ENCODE assay signal across 1 cellular context in genomic region chr15:76954744-76955143, GRCh38.
TF ChIP-seq lines count a peak whose summit lies in the region.

No MANE protein-coding gene starts in this region.

TF ChIP-seq in HEK293, 187 proteins besides CTCF, POLR2A, EP300 and RAD21 (continued from another document and continues in another):
- TF ChIP-seq, protein P1, sequence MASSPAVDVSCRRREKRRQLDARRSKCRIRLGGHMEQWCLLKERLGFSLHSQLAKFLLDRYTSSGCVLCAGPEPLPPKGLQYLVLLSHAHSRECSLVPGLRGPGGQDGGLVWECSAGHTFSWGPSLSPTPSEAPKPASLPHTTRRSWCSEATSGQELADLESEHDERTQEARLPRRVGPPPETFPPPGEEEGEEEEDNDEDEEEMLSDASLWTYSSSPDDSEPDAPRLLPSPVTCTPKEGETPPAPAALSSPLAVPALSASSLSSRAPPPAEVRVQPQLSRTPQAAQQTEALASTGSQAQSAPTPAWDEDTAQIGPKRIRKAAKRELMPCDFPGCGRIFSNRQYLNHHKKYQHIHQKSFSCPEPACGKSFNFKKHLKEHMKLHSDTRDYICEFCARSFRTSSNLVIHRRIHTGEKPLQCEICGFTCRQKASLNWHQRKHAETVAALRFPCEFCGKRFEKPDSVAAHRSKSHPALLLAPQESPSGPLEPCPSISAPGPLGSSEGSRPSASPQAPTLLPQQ (tag by site-specific recombination; IDR thresholded peaks at IDR 0.05) = 0 out of 2 replicates have a peak, but pooled peaks have one; percentile 18
- peak; percentile 60; the same call in 1 of the 2 replicates for TF ChIP-seq KLF10 (tag by site-specific recombination; IDR thresholded peaks at IDR 0.05)
- TF ChIP-seq FEZF1 (tag by site-specific recombination; IDR thresholded peaks at IDR 0.05) = peak; percentile 77
- TF ChIP-seq TSHZ1 (tag by site-specific recombination; IDR thresholded peaks at IDR 0.05; ENCODE audit: borderline replicate concordance) = peak; percentile 85
- peak; percentile 87 for TF ChIP-seq ZBTB21 (tag by site-specific recombination; IDR thresholded peaks at IDR 0.05)
- no peak for TF ChIP-seq ZNF555 (tag by site-specific recombination; conservative IDR thresholded peaks at IDR 0.05)
- TF ChIP-seq TRIM28 (IDR thresholded peaks at IDR 0.05; ENCODE audit: borderline replicate concordance, low read length) = peak; percentile 85
- TF ChIP-seq ZBTB17 (tag by site-specific recombination; IDR thresholded peaks at IDR 0.05) = peak; percentile 61
- no peak for TF ChIP-seq ZNF658 (tag by site-specific recombination; IDR thresholded peaks at IDR 0.05)
- TF ChIP-seq, protein P2, sequence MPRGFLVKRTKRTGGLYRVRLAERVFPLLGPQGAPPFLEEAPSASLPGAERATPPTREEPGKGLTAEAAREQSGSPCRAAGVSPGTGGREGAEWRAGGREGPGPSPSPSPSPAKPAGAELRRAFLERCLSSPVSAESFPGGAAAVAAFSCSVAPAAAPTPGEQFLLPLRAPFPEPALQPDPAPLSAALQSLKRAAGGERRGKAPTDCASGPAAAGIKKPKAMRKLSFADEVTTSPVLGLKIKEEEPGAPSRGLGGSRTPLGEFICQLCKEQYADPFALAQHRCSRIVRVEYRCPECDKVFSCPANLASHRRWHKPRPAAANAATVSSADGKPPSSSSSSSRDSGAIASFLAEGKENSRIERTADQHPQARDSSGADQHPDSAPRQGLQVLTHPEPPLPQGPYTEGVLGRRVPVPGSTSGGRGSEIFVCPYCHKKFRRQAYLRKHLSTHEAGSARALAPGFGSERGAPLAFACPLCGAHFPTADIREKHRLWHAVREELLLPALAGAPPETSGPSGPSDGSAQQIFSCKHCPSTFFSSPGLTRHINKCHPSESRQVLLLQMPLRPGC (tag by site-specific recombination; IDR thresholded peaks at IDR 0.05) = peak; percentile 87
- no peak for TF ChIP-seq IKZF3 (tag by site-specific recombination; IDR thresholded peaks at IDR 0.05)
- no peak for TF ChIP-seq MYNN (tag by site-specific recombination; IDR thresholded peaks at IDR 0.05; ENCODE audit: borderline replicate concordance)
- no peak for TF ChIP-seq ZNF138 (tag by site-specific recombination; IDR thresholded peaks at IDR 0.05; ENCODE audit: borderline replicate concordance)
- peak; percentile 44; the same call in 1 of the 2 replicates for TF ChIP-seq HIC1 (tag by site-specific recombination; IDR thresholded peaks at IDR 0.05)
- TF ChIP-seq GLIS1 (tag by site-specific recombination; IDR thresholded peaks at IDR 0.05) = peak; percentile 34
- TF ChIP-seq ZNF366 (tag by site-specific recombination; conservative IDR thresholded peaks at IDR 0.05) = peak; percentile 85
- TF ChIP-seq ZNF223 (tag by site-specific recombination; IDR thresholded peaks at IDR 0.05) = no peak
- TF ChIP-seq WT1 (tag by site-specific recombination; IDR thresholded peaks at IDR 0.05) = peak; percentile 94
- TF ChIP-seq ZNF843 (tag by site-specific recombination; IDR thresholded peaks at IDR 0.05) = peak; percentile 76
- TF ChIP-seq ZNF169 (tag by site-specific recombination; IDR thresholded peaks at IDR 0.05) = no peak
- TF ChIP-seq PBX3 (CRISPR knock-in tag; IDR thresholded peaks at IDR 0.05) = no peak
- TF ChIP-seq ZBTB49 (tag by site-specific recombination; IDR thresholded peaks at IDR 0.05; ENCODE audit: low read depth) = no peak
- TF ChIP-seq, protein P3, sequence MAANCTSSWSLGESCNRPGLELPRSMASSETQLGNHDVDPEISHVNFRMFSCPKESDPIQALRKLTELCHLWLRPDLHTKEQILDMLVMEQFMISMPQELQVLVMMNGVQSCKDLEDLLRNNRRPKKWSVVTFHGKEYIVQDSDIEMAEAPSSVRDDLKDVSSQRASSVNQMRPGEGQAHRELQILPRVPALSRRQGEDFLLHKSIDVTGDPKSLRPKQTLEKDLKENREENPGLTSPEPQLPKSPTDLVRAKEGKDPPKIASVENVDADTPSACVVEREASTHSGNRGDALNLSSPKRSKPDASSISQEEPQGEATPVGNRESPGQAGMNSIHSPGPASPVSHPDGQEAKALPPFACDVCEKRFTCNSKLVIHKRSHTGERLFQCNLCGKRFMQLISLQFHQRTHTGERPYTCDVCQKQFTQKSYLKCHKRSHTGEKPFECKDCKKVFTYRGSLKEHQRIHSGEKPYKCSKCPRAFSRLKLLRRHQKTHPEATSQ (tag by site-specific recombination; IDR thresholded peaks at IDR 0.05) = no peak
- peak; percentile 78 for TF ChIP-seq ZEB2 (tag by site-specific recombination; IDR thresholded peaks at IDR 0.05)
- TF ChIP-seq, protein P4, sequence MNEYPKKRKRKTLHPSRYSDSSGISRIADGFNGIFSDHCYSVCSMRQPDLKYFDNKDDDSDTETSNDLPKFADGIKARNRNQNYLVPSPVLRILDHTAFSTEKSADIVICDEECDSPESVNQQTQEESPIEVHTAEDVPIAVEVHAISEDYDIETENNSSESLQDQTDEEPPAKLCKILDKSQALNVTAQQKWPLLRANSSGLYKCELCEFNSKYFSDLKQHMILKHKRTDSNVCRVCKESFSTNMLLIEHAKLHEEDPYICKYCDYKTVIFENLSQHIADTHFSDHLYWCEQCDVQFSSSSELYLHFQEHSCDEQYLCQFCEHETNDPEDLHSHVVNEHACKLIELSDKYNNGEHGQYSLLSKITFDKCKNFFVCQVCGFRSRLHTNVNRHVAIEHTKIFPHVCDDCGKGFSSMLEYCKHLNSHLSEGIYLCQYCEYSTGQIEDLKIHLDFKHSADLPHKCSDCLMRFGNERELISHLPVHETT (tag by site-specific recombination; IDR thresholded peaks at IDR 0.05) = peak; percentile 56; the same call in 1 of the 2 replicates
- TF ChIP-seq ZNF423 (tag by site-specific recombination; IDR thresholded peaks at IDR 0.05) = no peak
- TF ChIP-seq ZSCAN4 (tag by site-specific recombination; IDR thresholded peaks at IDR 0.05) = peak; percentile 24; the same call in 1 of the 2 replicates
- peak; percentile 92 for TF ChIP-seq PRDM6 (tag by site-specific recombination; IDR thresholded peaks at IDR 0.05)
- 0 out of 2 replicates have a peak, but pooled peaks have one; percentile 17 for TF ChIP-seq OSR2 (tag by site-specific recombination; IDR thresholded peaks at IDR 0.05)
- no peak for TF ChIP-seq ZSCAN16 (tag by site-specific recombination; IDR thresholded peaks at IDR 0.05)
- no peak for TF ChIP-seq ZBTB48 (tag by site-specific recombination; IDR thresholded peaks at IDR 0.05)
- TF ChIP-seq SCRT2 (tag by site-specific recombination; IDR thresholded peaks at IDR 0.05) = peak; percentile 55
- TF ChIP-seq ZNF426 (tag by site-specific recombination; IDR thresholded peaks at IDR 0.05) = no peak
- TF ChIP-seq ZSCAN18 (tag by site-specific recombination; IDR thresholded peaks at IDR 0.05) = no peak
- no peak for TF ChIP-seq ZNF175 (tag by site-specific recombination; IDR thresholded peaks at IDR 0.05)
- peak; percentile 77 for TF ChIP-seq ZNF600 (tag by site-specific recombination; IDR thresholded peaks at IDR 0.05)
- no peak for TF ChIP-seq ZNF302 (tag by site-specific recombination; IDR thresholded peaks at IDR 0.05; ENCODE audit: low read depth)
